1 cellular context compared by ENCODE assay signal in genomic region chr17:72997559-72997958, GRCh38.
TF ChIP-seq lines count a peak whose summit lies in the region.

No MANE protein-coding gene starts in this region.

TF ChIP-seq in K562, 482 proteins besides CTCF, POLR2A, EP300 and RAD21 (continued from another document and continues in another):
- TF ChIP-seq NRF1 (conservative IDR thresholded peaks at IDR 0.05 in 1 of 2, IDR thresholded peaks at IDR 0.05 in 1 of 2) = peak; percentile 78 to 81
- TF ChIP-seq POLR2AphosphoS5 (IDR thresholded peaks at IDR 0.05; ENCODE audit: control insufficient read depth, insufficient read depth, low read depth, low read length) = no peak
- no peak for TF ChIP-seq CEBPG (CRISPR knock-in tag; IDR thresholded peaks at IDR 0.05)
- peak; percentile 70 to 75 for TF ChIP-seq CEBPG (tag; conservative IDR thresholded peaks at IDR 0.05 in 1 of 2, IDR thresholded peaks at IDR 0.05 in 1 of 2)
- 0 out of 2 replicates have a peak, but pooled peaks have one; percentile 42 for TF ChIP-seq CXXC5 (CRISPR knock-in tag; IDR thresholded peaks at IDR 0.05)
- TF ChIP-seq ARHGAP35 (IDR thresholded peaks at IDR 0.05; ENCODE audit: partially characterized antibody) = no peak
- TF ChIP-seq DNMT1 (IDR thresholded peaks at IDR 0.05) = no peak
- no peak for TF ChIP-seq ZBTB12 (CRISPR knock-in tag; IDR thresholded peaks at IDR 0.05)
- no peak for TF ChIP-seq BRF1 (IDR thresholded peaks at IDR 0.05; ENCODE audit: borderline replicate concordance, extremely low read depth, insufficient read length)
- no peak for TF ChIP-seq PHB (CRISPR knock-in tag; IDR thresholded peaks at IDR 0.05)
- TF ChIP-seq EZH2 (IDR thresholded peaks at IDR 0.05; ENCODE audit: borderline replicate concordance, low read depth, low read length) = no peak
- TF ChIP-seq TBP (optimal IDR thresholded peaks at IDR 0.05; ENCODE audit: low read depth, low read length) = no peak
- no peak for TF ChIP-seq MAZ (CRISPR knock-in tag; conservative IDR thresholded peaks at IDR 0.05 in 1 of 2, IDR thresholded peaks at IDR 0.05 in 1 of 2)
- TF ChIP-seq GTF2B (IDR thresholded peaks at IDR 0.05; ENCODE audit: extremely low read depth, insufficient read length) = no peak
- TF ChIP-seq FOXM1 (IDR thresholded peaks at IDR 0.05; ENCODE audit: low read depth) = peak; percentile 72; the same call in 1 of the 2 replicates
- no peak for TF ChIP-seq FOXM1 (CRISPR knock-in tag; IDR thresholded peaks at IDR 0.05; ENCODE audit: low read depth)
- no peak for TF ChIP-seq CHD4 (IDR thresholded peaks at IDR 0.05; ENCODE audit: insufficient read depth, insufficient replicate concordance, low read depth, low read length, poor library complexity, severe bottlenecking)
- no peak for TF ChIP-seq SFPQ (IDR thresholded peaks at IDR 0.05; ENCODE audit: low read depth, low read length)
- TF ChIP-seq CBFB (CRISPR knock-in tag; IDR thresholded peaks at IDR 0.05) = no peak
- 0 out of 2 replicates have a peak, but pooled peaks have one; percentile 38 for TF ChIP-seq SMAD3 (CRISPR knock-in tag; conservative IDR thresholded peaks at IDR 0.05)
- no peak for TF ChIP-seq ZNF639 (CRISPR knock-in tag; conservative IDR thresholded peaks at IDR 0.05 in 1 of 2, IDR thresholded peaks at IDR 0.05 in 1 of 2)
- TF ChIP-seq WHSC1 (IDR thresholded peaks at IDR 0.05; ENCODE audit: low read length) = no peak
- no peak for TF ChIP-seq ZBTB34 (CRISPR knock-in tag; IDR thresholded peaks at IDR 0.05)
- no peak for TF ChIP-seq ATF2 (CRISPR knock-in tag; IDR thresholded peaks at IDR 0.05)
- TF ChIP-seq MNT (conservative IDR thresholded peaks at IDR 0.05) = no peak
- TF ChIP-seq HDGF (IDR thresholded peaks at IDR 0.05) = no peak
- no peak for TF ChIP-seq NFRKB (IDR thresholded peaks at IDR 0.05; ENCODE audit: low read depth)
- TF ChIP-seq NCOA1 (IDR thresholded peaks at IDR 0.05; ENCODE audit: low read depth) = no peak
- no peak for TF ChIP-seq LARP7 (IDR thresholded peaks at IDR 0.05)
- TF ChIP-seq TFAP4 (CRISPR knock-in tag; IDR thresholded peaks at IDR 0.05; ENCODE audit: borderline replicate concordance) = no peak
- TF ChIP-seq ZFPM2 (CRISPR knock-in tag; IDR thresholded peaks at IDR 0.05) = no peak
- no peak for TF ChIP-seq ETV6 (IDR thresholded peaks at IDR 0.05; ENCODE audit: borderline replicate concordance in 1 of 2, low read depth in 2 of 2, low read length in 1 of 2)
- no peak for TF ChIP-seq ETV6 (CRISPR knock-in tag; IDR thresholded peaks at IDR 0.05; ENCODE audit: borderline replicate concordance)
- TF ChIP-seq ETS2 (tag; IDR thresholded peaks at IDR 0.05; ENCODE audit: borderline replicate concordance, poor library complexity, severe bottlenecking) = no peak
- no peak for TF ChIP-seq HES1 (IDR thresholded peaks at IDR 0.05; ENCODE audit: low read depth)
- no peak for TF ChIP-seq GATA2 (CRISPR knock-in tag; IDR thresholded peaks at IDR 0.05)
- TF ChIP-seq SMAD4 (CRISPR knock-in tag; conservative IDR thresholded peaks at IDR 0.05) = no peak
- no peak for TF ChIP-seq FIP1L1 (IDR thresholded peaks at IDR 0.05; ENCODE audit: low read depth, low read length, poor library complexity, severe bottlenecking)
- TF ChIP-seq ZNF23 (CRISPR knock-in tag; IDR thresholded peaks at IDR 0.05) = no peak
- no peak for TF ChIP-seq BCL6 (CRISPR knock-in tag; IDR thresholded peaks at IDR 0.05)
- TF ChIP-seq ZBED1 (IDR thresholded peaks at IDR 0.05) = no peak
- 0 out of 2 replicates have a peak, but pooled peaks have one; percentile 4 for TF ChIP-seq ZNF239 (CRISPR knock-in tag; IDR thresholded peaks at IDR 0.05)
- no peak for TF ChIP-seq DDX20 (tag; IDR thresholded peaks at IDR 0.05; ENCODE audit: low read depth)
- TF ChIP-seq ZNF75A (CRISPR knock-in tag; IDR thresholded peaks at IDR 0.05) = no peak
- no peak for TF ChIP-seq TAF1 (IDR thresholded peaks at IDR 0.05; ENCODE audit: control insufficient read depth, extremely low read depth, insufficient read depth, low read length, severe bottlenecking)
- no peak for TF ChIP-seq ZNF76 (CRISPR knock-in tag; IDR thresholded peaks at IDR 0.05; ENCODE audit: borderline replicate concordance)
- TF ChIP-seq TEAD2 (tag; IDR thresholded peaks at IDR 0.05) = no peak
- no peak for TF ChIP-seq NONO (IDR thresholded peaks at IDR 0.05; ENCODE audit: low read depth in 2 of 2, low read length in 1 of 2)
- no peak for TF ChIP-seq RNF219 (CRISPR knock-in tag; IDR thresholded peaks at IDR 0.05)
- no peak for TF ChIP-seq XRCC4 (IDR thresholded peaks at IDR 0.05; ENCODE audit: extremely low read depth, insufficient read depth, insufficient read length)
- TF ChIP-seq CEBPB (tag; IDR thresholded peaks at IDR 0.05) = peak; percentile 21; the same call in 1 of the 2 replicates
- no peak for TF ChIP-seq THRAP3 (IDR thresholded peaks at IDR 0.05; ENCODE audit: borderline replicate concordance)
- TF ChIP-seq FOXK2 (conservative IDR thresholded peaks at IDR 0.05 in 1 of 2, IDR thresholded peaks at IDR 0.05 in 1 of 2; ENCODE audit: low read depth in 2 of 2) = no peak
- TF ChIP-seq VEZF1 (CRISPR knock-in tag; IDR thresholded peaks at IDR 0.05) = no peak
- no peak for TF ChIP-seq PCBP2 (IDR thresholded peaks at IDR 0.05; ENCODE audit: low read depth, low read length, poor library complexity, severe bottlenecking)
